ENCODE assay signal across 10 cellular contexts in genomic region chr5:39760385-39761198, GRCh38.
A peak's percentile ranks its signal among the peaks of the same experiment; 100 is the strongest.
DNase-seq lines count a peak whose midpoint lies in the region; ATAC-seq, FAIRE-seq and TF ChIP-seq lines count a peak whose summit lies in the region.
"Had no signal": no experiment of that assay in that cellular context is flagged by ENCODE, and none has a peak within 500 bp of the region (broad histone marks: within the 10 kb centered on the region; RNA-seq: fewer than 3 reads in every experiment).

No MANE protein-coding gene starts in this region.

- WGBS in upper lobe of left lung, 2 donors, result 47 to 58% methylated on average over 5 of the region's 5 CpGs

- TF ChIP-seq POLR2A in upper lobe of left lung (IDR thresholded peaks at IDR 0.05), result no peak

- no peaks in the 10 kb centered on the region for H3K79me2 ChIP-seq in astrocyte (ENCODE audit: insufficient read depth, low read length)

- H3K4me1 ChIP-seq in astrocyte (ENCODE audit: insufficient read depth, low read length) (peaks cover 44% of the 10 kb centered on the region), right atrium auricular region (no peaks in the 10 kb centered on the region), upper lobe of left lung (no peaks in the 10 kb centered on the region)

- peaks cover 37% of the 10 kb centered on the region for H3K4me1 Mint-ChIP-seq in astrocyte (ENCODE audit: low read depth, unreplicated experiment)

- H3K27me3 Mint-ChIP-seq in astrocyte (ENCODE audit: low read depth, unreplicated experiment), result no peaks in the 10 kb centered on the region

- H3K4me3 ChIP-seq in astrocyte (ENCODE audit: insufficient read depth, low read depth, low read length) (peak overlapping the region; percentile 20), right atrium auricular region (no peak overlapping the region), upper lobe of left lung (no peak overlapping the region)

- TF ChIP-seq CTCF in astrocyte (IDR thresholded peaks at IDR 0.05; ENCODE audit: insufficient read depth, low read depth, low read length) (no peak), right atrium auricular region (IDR thresholded peaks at IDR 0.05) (no peak), upper lobe of left lung (IDR thresholded peaks at IDR 0.05) (no peak)

- no peak overlapping the region for H2AFZ ChIP-seq in astrocyte (ENCODE audit: low read depth, low read length)

- H3K27ac Mint-ChIP-seq in astrocyte (ENCODE audit: unreplicated experiment), result peak overlapping the region; percentile 100
- H3K27ac Mint-ChIP-seq: T-helper 1 cell treated with Interleukin-12 subunit alpha and Interleukin-12 subunit beta and Interleukin-4 antibody, amounts not matched to agents 30 μg/mL and 1 μg/mL, for 36 hours had no signal

- H3K27me3 ChIP-seq in astrocyte (ENCODE audit: insufficient read depth, low read length) (no peaks in the 10 kb centered on the region), right atrium auricular region (no peaks in the 10 kb centered on the region), upper lobe of left lung (no peaks in the 10 kb centered on the region)

- peak overlapping the region; percentile 47 for H3K4me3 Mint-ChIP-seq in astrocyte (ENCODE audit: unreplicated experiment)
- H3K4me3 Mint-ChIP-seq: T-helper 1 cell treated with Interleukin-12 subunit alpha and Interleukin-12 subunit beta and Interleukin-4 antibody, amounts not matched to agents 30 μg/mL and 1 μg/mL, for 36 hours had no signal

- peak; percentile 99 for DNase-seq in LHCN-M2 (ENCODE audit: low read depth)
- peak; percentile 97 for DNase-seq in astrocyte (ENCODE audit: low read depth)
- peak; percentile 65 for DNase-seq in right atrium auricular region (ENCODE audit: low spot score)
- DNase-seq in upper lobe of left lung, result no peak
- DNase-seq in HPDE6-E6E7 (ENCODE audit: extremely low spot score), result no peak
- no peak for DNase-seq in islet precursor cell
- DNase-seq in NCI-H524 treated with DMSO at 0.1 percent for 48 hours (lab: John Stamatoyannopoulos, UW), result no peak
- DNase-seq in stimulated activated naive CD8-positive, alpha-beta T cell treated with anti-CD3 and anti-CD28 coated beads, Interleukin-15, Interleukin-2, amounts not matched to agents 100 U/mL and 50 U/mL, for 24 hours, result no peak
- DNase-seq: activated gamma-delta T cell had no signal

- no peaks in the 10 kb centered on the region for H3K36me3 ChIP-seq in astrocyte (ENCODE audit: insufficient read depth, low read length)
- H3K36me3 ChIP-seq in right atrium auricular region, result no peaks in the 10 kb centered on the region
- no peaks in the 10 kb centered on the region for H3K36me3 ChIP-seq in upper lobe of left lung

- no peaks in the 10 kb centered on the region for H4K20me1 ChIP-seq in astrocyte (ENCODE audit: insufficient read depth, low read length)

- H3K9me3 Mint-ChIP-seq in astrocyte (ENCODE audit: unreplicated experiment), result peaks cover 2% of the 10 kb centered on the region
- H3K9me3 Mint-ChIP-seq: T-helper 1 cell treated with Interleukin-12 subunit alpha and Interleukin-12 subunit beta and Interleukin-4 antibody, amounts not matched to agents 30 μg/mL and 1 μg/mL, for 36 hours had no signal

- peak; percentile 99 for FAIRE-seq in astrocyte (lab: Jason Lieb, UNC)

- H3K9ac ChIP-seq in astrocyte (ENCODE audit: low read length), result peak overlapping the region; percentile 76

- no peaks in the 10 kb centered on the region for H3K9me3 ChIP-seq in astrocyte (ENCODE audit: insufficient read depth, low read depth, low read length)
- no peaks in the 10 kb centered on the region for H3K9me3 ChIP-seq in right atrium auricular region
- H3K9me3 ChIP-seq in upper lobe of left lung, result no peaks in the 10 kb centered on the region

- H3K4me2 ChIP-seq in astrocyte (ENCODE audit: low read length), result peak overlapping the region; percentile 77

- no peak for TF ChIP-seq EP300 in upper lobe of left lung (IDR thresholded peaks at IDR 0.05)

- no peaks in the 10 kb centered on the region for H3K36me3 Mint-ChIP-seq in astrocyte (ENCODE audit: low read depth, unreplicated experiment)

- peak overlapping the region; percentile 99 for H3K27ac ChIP-seq in astrocyte (ENCODE audit: low read depth, low read length)
- H3K27ac ChIP-seq in right atrium auricular region, result peak overlapping the region; percentile 62 to 76
- H3K27ac ChIP-seq in upper lobe of left lung, result peak overlapping the region in 3 of 4 donors; percentile 16 to 35 (median 18)

- peak in 1 of 2 donors; percentile 94 for ATAC-seq in upper lobe of left lung (ENCODE audit: low FRiP score in 2 of 2)
- no peak for ATAC-seq in stimulated activated naive CD8-positive, alpha-beta T cell treated with anti-CD3 and anti-CD28 coated beads, Interleukin-15, Interleukin-2, amounts not matched to agents 100 U/mL and 50 U/mL, for 24 hours

Comparison
In these comparisons a context has a peak if more than half of its experiments do, and no peak if none do; other contexts are left out.
1. DNase-seq: peak in LHCN-M2 (single experiment), astrocyte (single experiment) and right atrium auricular region (single experiment); none in upper lobe of left lung (0 of 2), HPDE6-E6E7 (single experiment), islet precursor cell (single experiment), NCI-H524 treated with DMSO at 0.1 percent for 48 hours (single experiment) and stimulated activated naive CD8-positive, alpha-beta T cell treated with anti-CD3 and anti-CD28 coated beads, Interleukin-15, Interleukin-2, amounts not matched to agents 100 U/mL and 50 U/mL, for 24 hours (single experiment).
2. H3K27ac ChIP-seq: peak in every context shown above with its lines; median percentile 99 in astrocyte; 69 in right atrium auricular region; 18 in upper lobe of left lung.